2 cellular contexts compared by ENCODE assay signal in the genomic region with DNA sequence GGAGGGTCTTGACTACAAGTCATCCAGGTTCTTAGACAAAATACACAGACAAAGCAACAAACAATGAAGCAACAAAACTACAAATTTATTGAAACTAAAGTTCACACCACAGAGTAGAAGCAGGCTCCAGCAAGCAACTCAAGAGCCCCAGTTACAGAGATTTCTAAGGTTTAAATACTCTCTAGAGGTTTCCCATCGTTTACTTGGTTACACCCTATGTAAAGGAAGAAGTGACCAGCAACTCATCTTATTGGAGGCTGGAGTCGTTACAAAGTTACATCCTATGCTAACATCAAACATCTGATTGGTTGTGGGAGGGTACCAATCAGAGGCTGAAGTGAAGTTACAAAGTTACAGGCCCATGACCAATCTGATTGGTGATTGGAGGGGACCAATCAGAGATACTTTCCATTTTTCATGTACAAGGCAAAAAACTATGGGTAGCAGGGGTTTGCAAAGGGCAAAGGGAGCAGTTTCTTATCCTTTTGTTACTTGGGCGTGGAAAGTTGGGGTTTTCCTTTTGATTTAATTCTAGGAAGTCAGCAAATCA.
TF ChIP-seq lines count a peak whose summit lies in the region.

No MANE protein-coding gene starts in this region.

TF ChIP-seq in SK-N-SH, 30 proteins besides CTCF, POLR2A, EP300 and RAD21 (continued from another document):
- TF ChIP-seq, protein P1, sequence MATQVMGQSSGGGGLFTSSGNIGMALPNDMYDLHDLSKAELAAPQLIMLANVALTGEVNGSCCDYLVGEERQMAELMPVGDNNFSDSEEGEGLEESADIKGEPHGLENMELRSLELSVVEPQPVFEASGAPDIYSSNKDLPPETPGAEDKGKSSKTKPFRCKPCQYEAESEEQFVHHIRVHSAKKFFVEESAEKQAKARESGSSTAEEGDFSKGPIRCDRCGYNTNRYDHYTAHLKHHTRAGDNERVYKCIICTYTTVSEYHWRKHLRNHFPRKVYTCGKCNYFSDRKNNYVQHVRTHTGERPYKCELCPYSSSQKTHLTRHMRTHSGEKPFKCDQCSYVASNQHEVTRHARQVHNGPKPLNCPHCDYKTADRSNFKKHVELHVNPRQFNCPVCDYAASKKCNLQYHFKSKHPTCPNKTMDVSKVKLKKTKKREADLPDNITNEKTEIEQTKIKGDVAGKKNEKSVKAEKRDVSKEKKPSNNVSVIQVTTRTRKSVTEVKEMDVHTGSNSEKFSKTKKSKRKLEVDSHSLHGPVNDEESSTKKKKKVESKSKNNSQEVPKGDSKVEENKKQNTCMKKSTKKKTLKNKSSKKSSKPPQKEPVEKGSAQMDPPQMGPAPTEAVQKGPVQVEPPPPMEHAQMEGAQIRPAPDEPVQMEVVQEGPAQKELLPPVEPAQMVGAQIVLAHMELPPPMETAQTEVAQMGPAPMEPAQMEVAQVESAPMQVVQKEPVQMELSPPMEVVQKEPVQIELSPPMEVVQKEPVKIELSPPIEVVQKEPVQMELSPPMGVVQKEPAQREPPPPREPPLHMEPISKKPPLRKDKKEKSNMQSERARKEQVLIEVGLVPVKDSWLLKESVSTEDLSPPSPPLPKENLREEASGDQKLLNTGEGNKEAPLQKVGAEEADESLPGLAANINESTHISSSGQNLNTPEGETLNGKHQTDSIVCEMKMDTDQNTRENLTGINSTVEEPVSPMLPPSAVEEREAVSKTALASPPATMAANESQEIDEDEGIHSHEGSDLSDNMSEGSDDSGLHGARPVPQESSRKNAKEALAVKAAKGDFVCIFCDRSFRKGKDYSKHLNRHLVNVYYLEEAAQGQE (IDR thresholded peaks at IDR 0.05; ENCODE audit: low read depth, low read length) = no peak
- TF ChIP-seq YY1 (IDR thresholded peaks at IDR 0.05; ENCODE audit: low read depth) (no peak), POLR2AphosphoS5 (IDR thresholded peaks at IDR 0.05; ENCODE audit: low read depth, low read length) (no peak)

TF ChIP-seq in SK-N-SH treated with all-trans-retinoic acid at 6 μM for 48 hours, 23 proteins besides CTCF, POLR2A, EP300 and RAD21 (continued from another document):
- TF ChIP-seq, protein P2, sequence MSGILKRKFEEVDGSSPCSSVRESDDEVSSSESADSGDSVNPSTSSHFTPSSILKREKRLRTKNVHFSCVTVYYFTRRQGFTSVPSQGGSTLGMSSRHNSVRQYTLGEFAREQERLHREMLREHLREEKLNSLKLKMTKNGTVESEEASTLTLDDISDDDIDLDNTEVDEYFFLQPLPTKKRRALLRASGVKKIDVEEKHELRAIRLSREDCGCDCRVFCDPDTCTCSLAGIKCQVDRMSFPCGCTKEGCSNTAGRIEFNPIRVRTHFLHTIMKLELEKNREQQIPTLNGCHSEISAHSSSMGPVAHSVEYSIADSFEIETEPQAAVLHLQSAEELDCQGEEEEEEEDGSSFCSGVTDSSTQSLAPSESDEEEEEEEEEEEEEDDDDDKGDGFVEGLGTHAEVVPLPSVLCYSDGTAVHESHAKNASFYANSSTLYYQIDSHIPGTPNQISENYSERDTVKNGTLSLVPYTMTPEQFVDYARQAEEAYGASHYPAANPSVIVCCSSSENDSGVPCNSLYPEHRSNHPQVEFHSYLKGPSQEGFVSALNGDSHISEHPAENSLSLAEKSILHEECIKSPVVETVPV (CRISPR knock-in tag; IDR thresholded peaks at IDR 0.05) = no peak
- no peak for TF ChIP-seq PATZ1 (CRISPR knock-in tag; IDR thresholded peaks at IDR 0.05; ENCODE audit: borderline replicate concordance)
- no peak for TF ChIP-seq CREB5 (CRISPR knock-in tag; IDR thresholded peaks at IDR 0.05; ENCODE audit: low read depth)
TF ChIP-seq in SK-N-SH treated with all-trans-retinoic acid at 6 μM for 48 hours: peak in this region for 0.
